10 cellular contexts compared by ENCODE assay signal in genomic region chr14:59358105-59358504, GRCh38.
DNase-seq lines count a peak whose midpoint lies in the region; ATAC-seq, FAIRE-seq and TF ChIP-seq lines count a peak whose summit lies in the region.
"Had no signal": no experiment of that assay in that cellular context is flagged by ENCODE, and none has a peak within 500 bp of the region (broad histone marks: within the 10 kb centered on the region; RNA-seq: fewer than 3 reads in every experiment).

No MANE protein-coding gene starts in this region.

- TF ChIP-seq RAD21 in A549 (conservative IDR thresholded peaks at IDR 0.05 in 1 of 2, IDR thresholded peaks at IDR 0.05 in 1 of 2), result no peak

- H3K27me3 Mint-ChIP-seq in astrocyte (ENCODE audit: low read depth, unreplicated experiment), result no peaks in the 10 kb centered on the region
- no peaks in the 10 kb centered on the region for H3K27me3 Mint-ChIP-seq in immature natural killer cell (ENCODE audit: low read depth in 3 of 3)

- H3K9ac ChIP-seq in astrocyte (ENCODE audit: low read length), result no peak overlapping the region
- H3K9ac ChIP-seq: BLaER1 had no signal

- FAIRE-seq in A549 (lab: Jason Lieb, UNC) (no peak), astrocyte (lab: Jason Lieb, UNC) (no peak)
- FAIRE-seq: colon had no signal

- CTCF ChIA-PET in A549 (lab: Yijun Ruan, JAX), result no interaction called here

- H3K27me3 ChIP-seq in astrocyte (ENCODE audit: insufficient read depth, low read length) (no peaks in the 10 kb centered on the region), kidney epithelial cell (ENCODE audit: control insufficient read depth, insufficient read depth, low read length) (no peaks in the 10 kb centered on the region)
- H3K27me3 ChIP-seq: BLaER1 had no signal

- H3K4me3 ChIP-seq in A549 (no peak overlapping the region), astrocyte (ENCODE audit: insufficient read depth, low read depth, low read length) (no peak overlapping the region), kidney epithelial cell (ENCODE audit: low read depth, low read length) (no peak overlapping the region)
- H3K4me3 ChIP-seq: BLaER1 had no signal

- no peaks in the 10 kb centered on the region for H3K79me2 ChIP-seq in astrocyte (ENCODE audit: insufficient read depth, low read length)

- peaks cover 21% of the 10 kb centered on the region for H3K36me3 Mint-ChIP-seq in astrocyte (ENCODE audit: low read depth, unreplicated experiment)
- H3K36me3 Mint-ChIP-seq in immature natural killer cell, result peaks cover 27 to 61% (median 34%) of the 10 kb centered on the region in 3 donors

- POLR2A ChIA-PET in A549 (lab: Yijun Ruan, JAX), result no interaction called here

- H3K27ac Mint-ChIP-seq in astrocyte (ENCODE audit: unreplicated experiment) (no peak overlapping the region), immature natural killer cell (no peak overlapping the region)

- peak; percentile 44 to 53 for ATAC-seq in A549
- no peak for ATAC-seq in HG03135 (IDR thresholded peaks at IDR 0.05; ENCODE audit: unreplicated experiment)

- no peak overlapping the region for H3K4me3 Mint-ChIP-seq in astrocyte (ENCODE audit: unreplicated experiment)
- no peak overlapping the region for H3K4me3 Mint-ChIP-seq in immature natural killer cell

- H3K4me2 ChIP-seq in A549, result peak overlapping the region; percentile 41
- H3K4me2 ChIP-seq in astrocyte (ENCODE audit: low read length), result peak overlapping the region; percentile 46
- H3K4me2 ChIP-seq: BLaER1 had no signal

- H3K9me3 ChIP-seq in A549 (no peaks in the 10 kb centered on the region), astrocyte (ENCODE audit: insufficient read depth, low read depth, low read length) (no peaks in the 10 kb centered on the region)
- H3K9me3 ChIP-seq: BLaER1 had no signal

- H3K4me1 Mint-ChIP-seq in astrocyte (ENCODE audit: low read depth, unreplicated experiment) (peaks cover 32% of the 10 kb centered on the region), immature natural killer cell (peaks cover 15 to 22% of the 10 kb centered on the region in 2 donors)

- H3K9me3 Mint-ChIP-seq in astrocyte (ENCODE audit: unreplicated experiment), result peaks cover 2% of the 10 kb centered on the region
- no peaks in the 10 kb centered on the region for H3K9me3 Mint-ChIP-seq in immature natural killer cell

- TF ChIP-seq CTCF in A549 (IDR thresholded peaks at IDR 0.05), result no peak
- no peak for TF ChIP-seq CTCF in astrocyte (IDR thresholded peaks at IDR 0.05; ENCODE audit: insufficient read depth, low read depth, low read length)
- no peak for TF ChIP-seq CTCF in kidney epithelial cell (IDR thresholded peaks at IDR 0.05; ENCODE audit: insufficient read depth, low read length, poor library complexity, severe bottlenecking)

- H4K20me1 ChIP-seq in astrocyte (ENCODE audit: insufficient read depth, low read length), result no peaks in the 10 kb centered on the region
- H4K20me1 ChIP-seq: BLaER1 had no signal

- H2AFZ ChIP-seq in astrocyte (ENCODE audit: low read depth, low read length), result no peak overlapping the region

- H3K4me1 ChIP-seq in A549, result peaks cover 56% of the 10 kb centered on the region
- H3K4me1 ChIP-seq in astrocyte (ENCODE audit: insufficient read depth, low read length), result peaks cover 23% of the 10 kb centered on the region

- TF ChIP-seq EP300 in A549 (IDR thresholded peaks at IDR 0.05), result no peak

- H3K27ac ChIP-seq in A549 (peak overlapping the region in 1 of 2 experiments; percentile 63; a peak in 2 of 6 replicates), astrocyte (ENCODE audit: low read depth, low read length) (peak overlapping the region; percentile 7)
- H3K27ac ChIP-seq: BLaER1 had no signal

- WGBS in A549 (ENCODE audit: missing lambda C conversion rate), result 20% methylated on average over 1 of the region's 1 CpG

- H3K36me3 ChIP-seq in astrocyte (ENCODE audit: insufficient read depth, low read length) (peaks cover 7% of the 10 kb centered on the region), kidney epithelial cell (ENCODE audit: control insufficient read depth, insufficient read depth, low read length) (no peaks in the 10 kb centered on the region)

- TF ChIP-seq POLR2A in A549 (IDR thresholded peaks at IDR 0.05; ENCODE audit: low read length), result no peak

- DNase-seq in A549 (ENCODE audit: low read depth in 1 of 2, low spot score in 1 of 2), result peak; percentile 18 to 73
- peak; percentile 72 to 75 for DNase-seq in Kasumi-1 (lab: John Stamatoyannopoulos, UW)
- DNase-seq in astrocyte (ENCODE audit: low read depth), result peak; percentile 91
- peak; percentile 48 for DNase-seq in kidney epithelial cell (ENCODE audit: low read depth)
- no peak for DNase-seq in immature natural killer cell
- no peak for DNase-seq in NCI-H1417 treated with DMSO at 0.1 percent for 48 hours (lab: John Stamatoyannopoulos, UW)
- no peak for DNase-seq in amniotic stem cell (lab: John Stamatoyannopoulos, UW)

TF ChIP-seq in A549, 52 proteins besides CTCF, POLR2A, EP300 and RAD21 (continues in another document):
- TF ChIP-seq CHD2 (IDR thresholded peaks at IDR 0.05; ENCODE audit: low read length, partially characterized antibody) (no peak), CBX8 (IDR thresholded peaks at IDR 0.05) (no peak), MAZ (IDR thresholded peaks at IDR 0.05; ENCODE audit: borderline replicate concordance, low read depth, low read length) (no peak), PHF8 (IDR thresholded peaks at IDR 0.05; ENCODE audit: borderline replicate concordance, low read depth) (no peak), EHMT2 (IDR thresholded peaks at IDR 0.05; ENCODE audit: low read depth) (no peak), ZC3H11A (IDR thresholded peaks at IDR 0.05) (no peak), SREBF2 (IDR thresholded peaks at IDR 0.05) (no peak), POLR2AphosphoS2 (conservative IDR thresholded peaks at IDR 0.05; ENCODE audit: low read length) (no peak), HOXB13 (CRISPR knock-in tag; IDR thresholded peaks at IDR 0.05; ENCODE audit: low read depth) (no peak), JUN (IDR thresholded peaks at IDR 0.05) (0 out of 5 replicates have a peak, but pooled peaks of 1 of the 2 experiments have one; percentile 7), ATOH8 (CRISPR knock-in tag; IDR thresholded peaks at IDR 0.05; ENCODE audit: low read depth) (no peak), KDM1A (IDR thresholded peaks at IDR 0.05; ENCODE audit: low read depth) (no peak), MAFK (IDR thresholded peaks at IDR 0.05; ENCODE audit: partially characterized antibody) (no peak), HMGXB4 (CRISPR knock-in tag; IDR thresholded peaks at IDR 0.05; ENCODE audit: borderline replicate concordance) (no peak), CEBPB (IDR thresholded peaks at IDR 0.05) (peak in 1 of 2 experiments; percentile 80; a peak in 2 of 4 replicates), GATA3 (IDR thresholded peaks at IDR 0.05; ENCODE audit: borderline replicate concordance) (peak; percentile 54; the same call in 1 of the 2 replicates), FOSB (CRISPR knock-in tag; IDR thresholded peaks at IDR 0.05) (no peak), RCOR1 (IDR thresholded peaks at IDR 0.05; ENCODE audit: low read depth, low read length) (no peak), TP53 (CRISPR knock-in tag; IDR thresholded peaks at IDR 0.05) (no peak), E2F6 (IDR thresholded peaks at IDR 0.05; ENCODE audit: borderline replicate concordance, low read depth) (no peak), ZFP36 (IDR thresholded peaks at IDR 0.05; ENCODE audit: borderline replicate concordance, partially characterized antibody) (no peak), MAX (IDR thresholded peaks at IDR 0.05) (no peak), HOXB5 (CRISPR knock-in tag; IDR thresholded peaks at IDR 0.05) (no peak), RARB (CRISPR knock-in tag; IDR thresholded peaks at IDR 0.05) (0 out of 2 replicates have a peak, but pooled peaks have one; percentile 23), RNF2 (IDR thresholded peaks at IDR 0.05; ENCODE audit: borderline replicate concordance, low read depth) (no peak), JUNB (IDR thresholded peaks at IDR 0.05) (0 out of 2 replicates have a peak, but pooled peaks have one; percentile 30), HDAC2 (IDR thresholded peaks at IDR 0.05) (no peak), CBX2 (IDR thresholded peaks at IDR 0.05; ENCODE audit: borderline replicate concordance, low read depth) (no peak)

Comparison
In these comparisons a context has a peak if more than half of its experiments do, and no peak if none do; other contexts are left out.
1. DNase-seq: peak in A549 (2 of 2), Kasumi-1 (2 of 2), astrocyte (single experiment) and kidney epithelial cell (single experiment); none in immature natural killer cell (0 of 3), NCI-H1417 treated with DMSO at 0.1 percent for 48 hours (single experiment) and amniotic stem cell (single experiment).